Comparison of ENCODE assay signal across 8 cellular contexts in the genomic region with DNA sequence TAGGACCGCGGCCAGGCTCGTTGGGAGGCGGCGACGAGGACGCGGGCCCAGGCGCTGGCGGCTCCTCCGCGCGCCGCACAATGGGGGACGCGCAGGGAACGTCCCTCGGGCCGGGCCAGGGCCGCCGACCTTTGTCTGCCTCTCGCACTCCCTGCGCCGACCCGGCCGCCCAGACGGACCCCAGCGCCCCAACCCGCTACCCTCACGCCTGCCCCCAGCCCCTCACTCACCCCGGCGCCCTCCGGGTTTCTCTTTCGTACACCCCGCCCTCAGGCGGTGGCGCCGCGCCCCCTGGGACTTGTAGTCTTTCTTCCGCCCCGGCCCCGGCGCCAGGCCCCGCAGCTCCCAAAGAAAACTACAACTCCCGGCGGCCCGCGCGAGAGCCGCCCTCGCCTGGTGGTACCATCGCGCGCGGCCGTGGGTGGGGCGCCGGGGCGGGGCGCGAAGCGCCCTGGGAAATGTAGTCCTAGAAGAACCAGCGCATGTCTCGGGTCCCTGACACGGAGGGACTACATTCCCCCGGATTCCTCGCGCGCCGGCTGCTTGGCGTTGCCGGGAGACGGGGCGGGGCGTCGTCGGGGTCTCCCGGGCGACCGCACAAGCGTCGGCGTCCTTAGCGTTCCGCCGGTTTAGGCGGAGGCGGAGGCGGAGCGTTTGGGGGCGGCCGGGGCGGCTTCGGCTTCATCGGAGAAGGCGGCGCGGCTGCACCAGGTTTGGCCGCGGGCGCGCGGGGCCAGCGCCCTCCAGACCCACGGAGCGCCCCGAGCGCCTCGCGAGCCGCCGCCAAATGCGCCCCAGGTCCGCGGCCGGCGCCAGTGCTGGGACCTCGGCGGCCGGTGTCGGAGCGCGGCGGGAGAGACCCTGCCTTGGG. TPM values are rescaled to one million over a fixed set of nuclear protein-coding genes. Genes with fewer than 3 reads are reported as not detected.
DNase-seq lines count a peak whose midpoint lies in the region; ATAC-seq and TF ChIP-seq lines count a peak whose summit lies in the region.

TSS of gene C1orf159 (minus strand) at position 260 of the 871 bp plus-strand sequence. CDS start 24,546 bp downstream, outside the sequence.

- intact Hi-C loops in CD4-positive, alpha-beta T cell (cut with DNase I, micrococcal nuclease) = loop anchor here (1.0 to 5.0 kb wide), 8 partner anchors 47 to 291 kb away; partner anchors contain the start of genes ACAP3 (in 1 of the 2), B3GALT6 (in 1 of the 2), DVL1 (in 1 of the 2) and MRPL20 (in 1 of the 2)
- intact Hi-C loops in lower lobe of right lung (cut with DNase I) = no loop called here

- H3K36me3 Mint-ChIP-seq in CD4-positive, alpha-beta T cell (ENCODE audit: low read depth) = peaks cover 4% of the 10 kb centered on the region
- H3K36me3 Mint-ChIP-seq in activated CD8-positive, alpha-beta T cell treated with anti-CD3 and anti-CD28 coated beads, Interleukin-2, amount 10 ng/mL, durations not matched to agents 7 days and 5 days (ENCODE audit: low read depth) = peaks cover 33% of the 10 kb centered on the region

- peaks cover 7% of the 10 kb centered on the region for H3K9me3 ChIP-seq in CD4-positive, alpha-beta T cell (ENCODE audit: control insufficient read depth, low read length)
- no peaks in the 10 kb centered on the region for H3K9me3 ChIP-seq in lower lobe of right lung

- H3K27ac Mint-ChIP-seq in CD4-positive, alpha-beta T cell = peak within 1 kb of the TSS; percentile 79
- H3K27ac Mint-ChIP-seq in activated CD8-positive, alpha-beta T cell treated with anti-CD3 and anti-CD28 coated beads, Interleukin-2, amount 10 ng/mL, durations not matched to agents 7 days and 5 days = peak within 1 kb of the TSS; percentile 86

- peak; percentile 93 for ATAC-seq in CD4-positive, alpha-beta T cell (ENCODE audit: poor library complexity)
- ATAC-seq in GM19463 (IDR thresholded peaks at IDR 0.05; ENCODE audit: unreplicated experiment) = peak; percentile 93
- ATAC-seq in activated CD8-positive, alpha-beta T cell treated with anti-CD3 and anti-CD28 coated beads, Interleukin-2, amount 10 ng/mL, durations not matched to agents 7 days and 5 days = peak; percentile 94
- ATAC-seq in lower lobe of right lung = peak; percentile 98 to 99

- peaks cover 13% of the 10 kb centered on the region for H3K4me1 Mint-ChIP-seq in CD4-positive, alpha-beta T cell (ENCODE audit: low read depth)
- peaks cover 19% of the 10 kb centered on the region for H3K4me1 Mint-ChIP-seq in activated CD8-positive, alpha-beta T cell treated with anti-CD3 and anti-CD28 coated beads, Interleukin-2, amount 10 ng/mL, durations not matched to agents 7 days and 5 days (ENCODE audit: low read depth)

- CTCF ChIA-PET in CD4-positive, alpha-beta T cell (lab: Charles Lee) = interaction anchor here (1.6 kb wide), 1 partner anchor 176 kb away, joined by 4 read pairs; no protein-coding TSS in a partner anchor
- CTCF ChIA-PET in activated CD8-positive, alpha-beta T cell treated with anti-CD3 and anti-CD28 coated beads, Interleukin-2, amount 10 ng/mL, durations not matched to agents 7 days and 5 days (lab: Charles Lee) = interaction anchor here (0.6 to 2.2 kb wide), 5 partner anchors 15 to 176 kb away, joined by 3 to 9 read pairs (median 4); no protein-coding TSS in a partner anchor

- TF ChIP-seq CTCF in CD4-positive, alpha-beta T cell (IDR thresholded peaks at IDR 0.05) = no peak
- TF ChIP-seq CTCF in lower lobe of right lung (IDR thresholded peaks at IDR 0.05) = no peak

- H3K4me3 Mint-ChIP-seq in CD4-positive, alpha-beta T cell = peak within 1 kb of the TSS; percentile 97
- H3K4me3 Mint-ChIP-seq in activated CD8-positive, alpha-beta T cell treated with anti-CD3 and anti-CD28 coated beads, Interleukin-2, amount 10 ng/mL, durations not matched to agents 7 days and 5 days = peak within 1 kb of the TSS; percentile 81

- H3K27ac ChIP-seq in CD4-positive, alpha-beta T cell (ENCODE audit: low read depth, low read length) = no peak within 1 kb of the TSS
- H3K27ac ChIP-seq in lower lobe of right lung = peak within 1 kb of the TSS; percentile 74

- H3K27me3 ChIP-seq in CD4-positive, alpha-beta T cell (ENCODE audit: control insufficient read depth, insufficient read depth, low read length) = no peaks in the 10 kb centered on the region
- H3K27me3 ChIP-seq in lower lobe of right lung (ENCODE audit: low read depth) = peaks cover 13% of the 10 kb centered on the region

- peaks cover 9% of the 10 kb centered on the region for H3K4me1 ChIP-seq in lower lobe of right lung

- POLR2A ChIA-PET in CD4-positive, alpha-beta T cell (lab: Charles Lee) = interaction anchor here (0.6 to 1.5 kb wide), 5 partner anchors 102 to 283 kb away, joined by 3 to 4 read pairs (median 4); partner anchors contain the start of genes AURKAIP1, CCNL2 and ISG15
- POLR2A ChIA-PET in activated CD8-positive, alpha-beta T cell treated with anti-CD3 and anti-CD28 coated beads, Interleukin-2, amount 10 ng/mL, durations not matched to agents 7 days and 5 days (lab: Charles Lee) = interaction anchor here (1.1 kb wide), 1 partner anchor 26 kb away, joined by 3 read pairs; no protein-coding TSS in a partner anchor

- DNase-seq in CD4-positive, alpha-beta T cell = peak; percentile 96 to 99 (median 98)
- peak; percentile 97 for DNase-seq in HPDE6-E6E7 (ENCODE audit: extremely low spot score)
- peak; percentile 68 for DNase-seq in NK-92 (lab: John Stamatoyannopoulos, UW; ENCODE audit: unreplicated experiment)
- peak; percentile 99 for DNase-seq in activated CD8-positive, alpha-beta T cell treated with anti-CD3 and anti-CD28 coated beads, Interleukin-2, amount 10 ng/mL, durations not matched to agents 7 days and 5 days
- peak; percentile 98 for DNase-seq in effector CD4-positive, alpha-beta T cell
- DNase-seq in lower lobe of right lung = peak; percentile 99
- peak; percentile 97 to 99 (median 97) for DNase-seq in stimulated activated CD4-positive, alpha-beta T cell treated with anti-CD3 and anti-CD28 coated beads, TNF-alpha, amount 100 ng/mL, for 1 hour (ENCODE audit: low read depth in 3 of 3, low spot score in 1 of 3)

- peaks cover 2% of the 10 kb centered on the region for H3K9me3 Mint-ChIP-seq in CD4-positive, alpha-beta T cell
- H3K9me3 Mint-ChIP-seq in activated CD8-positive, alpha-beta T cell treated with anti-CD3 and anti-CD28 coated beads, Interleukin-2, amount 10 ng/mL, durations not matched to agents 7 days and 5 days (ENCODE audit: insufficient read depth) = peaks cover 21% of the 10 kb centered on the region

- no peaks in the 10 kb centered on the region for H3K36me3 ChIP-seq in lower lobe of right lung

- H3K27me3 Mint-ChIP-seq in CD4-positive, alpha-beta T cell = no peaks in the 10 kb centered on the region
- H3K27me3 Mint-ChIP-seq in activated CD8-positive, alpha-beta T cell treated with anti-CD3 and anti-CD28 coated beads, Interleukin-2, amount 10 ng/mL, durations not matched to agents 7 days and 5 days (ENCODE audit: low read depth) = peaks cover 6% of the 10 kb centered on the region

- peak within 1 kb of the TSS; percentile 75 for H3K4me3 ChIP-seq in lower lobe of right lung

RNA-seq across cellular contexts. Expression of gene C1orf159, which starts in this region (rescaled TPM):
- total RNA-seq in CD4-positive, alpha-beta T cell = 10 to 100 TPM; 11.1 to 11.3 TPM
- 10 to 100 TPM; 24.5 to 26.8 TPM for total RNA-seq in activated CD8-positive, alpha-beta T cell treated with anti-CD3 and anti-CD28 coated beads, Interleukin-2, amount 10 ng/mL, durations not matched to agents 7 days and 5 days
- total RNA-seq in lower lobe of right lung = 11.7 TPM
